In the genomic region with DNA sequence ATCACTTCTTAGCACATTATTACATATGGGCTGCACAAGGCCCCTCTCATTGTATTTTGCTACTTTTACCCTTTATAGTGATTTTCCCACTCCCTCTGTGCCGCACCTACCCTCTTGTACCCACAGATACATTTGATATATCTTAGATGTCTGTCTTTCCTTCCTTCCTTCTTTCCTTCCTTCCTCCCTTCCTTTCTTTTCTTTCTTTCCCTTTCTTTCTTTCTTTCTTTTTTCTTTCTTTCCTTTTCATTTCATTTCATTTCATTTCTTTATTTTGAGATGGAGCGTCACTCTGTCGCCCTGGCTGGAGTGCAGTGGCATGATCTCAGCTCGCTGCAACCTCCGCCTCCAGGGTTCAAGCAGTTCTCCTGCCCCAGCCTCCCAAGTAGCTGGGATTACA, we compare ENCODE assay signal across 26 cellular contexts. TPM values are rescaled to one million over a fixed set of nuclear protein-coding genes. Genes with fewer than 3 reads are reported as not detected.
"Had no signal": no experiment of that assay in that cellular context is flagged by ENCODE, and none has a peak within 500 bp of the region (broad histone marks: within the 10 kb centered on the region; RNA-seq: fewer than 3 reads in every experiment).

No MANE protein-coding gene starts in this region.

- H3K27me3 Mint-ChIP-seq: activated CD4-positive, alpha-beta T cell treated with anti-CD3 and anti-CD28 coated beads for 36 hours; activated CD4-positive, alpha-beta T cell treated with anti-CD3 and anti-CD28 coated beads, Interleukin-2, amount 10 ng/mL, durations not matched to agents 24 days and 14 days; activated naive CD4-positive, alpha-beta T cell treated with anti-CD3 and anti-CD28 coated beads, Interleukin-2, amount 50 U/mL, for 24 hours; activated naive CD8-positive, alpha-beta T cell treated with anti-CD3 and anti-CD28 coated beads for 36 hours; activated naive CD8-positive, alpha-beta T cell treated with anti-CD3 and anti-CD28 coated beads, Interleukin-2, amount 50 U/mL, for 24 hours; activated T-cell treated with anti-CD3 and anti-CD28 coated beads, Interleukin-2, amount 50 U/mL, for 24 hours; effector memory CD8-positive, alpha-beta T cell had no signal

- H3K9me3 Mint-ChIP-seq: activated CD4-positive, alpha-beta T cell treated with anti-CD3 and anti-CD28 coated beads, Interleukin-2, amount 10 ng/mL, durations not matched to agents 24 days and 14 days; activated naive CD4-positive, alpha-beta T cell treated with anti-CD3 and anti-CD28 coated beads, Interleukin-2, amount 50 U/mL, for 24 hours; activated naive CD8-positive, alpha-beta T cell treated with anti-CD3 and anti-CD28 coated beads for 36 hours; activated naive CD8-positive, alpha-beta T cell treated with anti-CD3 and anti-CD28 coated beads, Interleukin-2, amount 50 U/mL, for 24 hours; activated T-cell treated with anti-CD3 and anti-CD28 coated beads, Interleukin-2, amount 50 U/mL, for 24 hours; activated T-cell treated with anti-CD3 and anti-CD28 coated beads, Interleukin-2, amount 50 U/mL, for 72 hours; effector memory CD8-positive, alpha-beta T cell had no signal

- DNase-seq: activated CD4-positive, alpha-beta T cell treated with anti-CD3 and anti-CD28 coated beads for 36 hours; activated CD4-positive, alpha-beta T cell treated with anti-CD3 and anti-CD28 coated beads, Interleukin-2, amount 10 ng/mL, durations not matched to agents 24 days and 14 days; activated CD4-positive, CD25-positive, alpha-beta regulatory T cell; activated CD4-positive, CD25-positive, alpha-beta regulatory T cell treated with anti-CD3 and anti-CD28 coated beads, Interleukin-2, amount 50 U/mL, for 72 hours; activated CD8-positive, alpha-beta memory T cell treated with anti-CD3 and anti-CD28 coated beads, Interleukin-2, amount 50 U/mL, for 48 hours; activated gamma-delta T cell; activated naive CD4-positive, alpha-beta T cell treated with Interleukin-2 at 50 U/mL for 16 hours; activated naive CD8-positive, alpha-beta T cell treated with anti-CD3 and anti-CD28 coated beads for 36 hours; activated naive CD8-positive, alpha-beta T cell treated with anti-CD3 and anti-CD28 coated beads, Interleukin-2, amount 50 U/mL, for 24 hours; activated T-cell treated with anti-CD3 and anti-CD28 coated beads for 4 hours; activated T-cell treated with anti-CD3 and anti-CD28 coated beads, Interleukin-2, amount 50 U/mL, for 24 hours; activated T-cell treated with anti-CD3 and anti-CD28 coated beads, Interleukin-2, amount 50 U/mL, for 72 hours; adrenal gland; amygdala; aorta; body of pancreas; caudate nucleus; dermis blood vessel endothelial cell; effector CD4-positive, alpha-beta T cell; effector memory CD8-positive, alpha-beta T cell; esophagus squamous epithelium; foreskin melanocyte; heart right ventricle had no signal

- H3K4me3 Mint-ChIP-seq: activated CD4-positive, alpha-beta T cell treated with anti-CD3 and anti-CD28 coated beads for 36 hours; activated CD4-positive, alpha-beta T cell treated with anti-CD3 and anti-CD28 coated beads, Interleukin-2, amount 10 ng/mL, durations not matched to agents 24 days and 14 days; activated naive CD4-positive, alpha-beta T cell treated with anti-CD3 and anti-CD28 coated beads, Interleukin-2, amount 50 U/mL, for 24 hours; activated naive CD8-positive, alpha-beta T cell treated with anti-CD3 and anti-CD28 coated beads for 36 hours; activated naive CD8-positive, alpha-beta T cell treated with anti-CD3 and anti-CD28 coated beads, Interleukin-2, amount 50 U/mL, for 24 hours; activated T-cell treated with anti-CD3 and anti-CD28 coated beads, Interleukin-2, amount 50 U/mL, for 24 hours; activated T-cell treated with anti-CD3 and anti-CD28 coated beads, Interleukin-2, amount 50 U/mL, for 72 hours; effector memory CD8-positive, alpha-beta T cell had no signal

- ATAC-seq: activated CD4-positive, alpha-beta T cell treated with anti-CD3 and anti-CD28 coated beads for 36 hours; activated naive CD8-positive, alpha-beta T cell treated with anti-CD3 and anti-CD28 coated beads, Interleukin-2, amount 50 U/mL, for 24 hours; activated T-cell treated with anti-CD3 and anti-CD28 coated beads, Interleukin-2, amount 50 U/mL, for 72 hours; body of pancreas; effector memory CD8-positive, alpha-beta T cell; gastroesophageal sphincter; heart right ventricle had no signal

- H3K27ac Mint-ChIP-seq: activated CD4-positive, alpha-beta T cell treated with anti-CD3 and anti-CD28 coated beads for 36 hours; activated CD4-positive, alpha-beta T cell treated with anti-CD3 and anti-CD28 coated beads, Interleukin-2, amount 10 ng/mL, durations not matched to agents 24 days and 14 days; activated naive CD4-positive, alpha-beta T cell treated with anti-CD3 and anti-CD28 coated beads, Interleukin-2, amount 50 U/mL, for 24 hours; activated naive CD8-positive, alpha-beta T cell treated with anti-CD3 and anti-CD28 coated beads for 36 hours; activated naive CD8-positive, alpha-beta T cell treated with anti-CD3 and anti-CD28 coated beads, Interleukin-2, amount 50 U/mL, for 24 hours; activated T-cell treated with anti-CD3 and anti-CD28 coated beads, Interleukin-2, amount 50 U/mL, for 24 hours; activated T-cell treated with anti-CD3 and anti-CD28 coated beads, Interleukin-2, amount 50 U/mL, for 72 hours had no signal

RNA-seq across cellular contexts. Expression of gene RSPH9, which starts 56.6 kb away (rescaled TPM):
- total RNA-seq: activated CD4-positive, alpha-beta T cell treated with anti-CD3 and anti-CD28 coated beads for 36 hours; activated CD4-positive, alpha-beta T cell treated with anti-CD3 and anti-CD28 coated beads, Interleukin-2, amount 10 ng/mL, durations not matched to agents 24 days and 14 days; activated naive CD8-positive, alpha-beta T cell treated with anti-CD3 and anti-CD28 coated beads for 36 hours; body of pancreas; T-helper 2 cell treated with Interferon-gamma antibody and Interleukin-4, amounts not matched to agents 100 ng/mL and 5 ng/mL, for 36 hours had no signal
